Comparison of ENCODE assay signal across 10 cellular contexts in genomic region chr11:76823481-76824028, GRCh38. TPM values are rescaled to one million over a fixed set of nuclear protein-coding genes. Genes with fewer than 3 reads are reported as not detected.
DNase-seq lines count a peak whose midpoint lies in the region; TF ChIP-seq lines count a peak whose summit lies in the region.
"Had no signal": no experiment of that assay in that cellular context is flagged by ENCODE, and none has a peak within 500 bp of the region (broad histone marks: within the 10 kb centered on the region; RNA-seq: fewer than 3 reads in every experiment).

No MANE protein-coding gene starts in this region.

- peaks cover 18% of the 10 kb centered on the region for H3K9me3 Mint-ChIP-seq in nephron

- DNase-seq in CD1c-positive myeloid dendritic cell (ENCODE audit: extremely low spot score), result peak; percentile 86
- DNase-seq in OCI-M1 (lab: John Stamatoyannopoulos, UW), result peak; percentile 81
- peak; percentile 56 for DNase-seq in epithelial cell of proximal tubule (ENCODE audit: low read depth)
- no peak for DNase-seq in NCI-H526 treated with DMSO at 0.1 percent for 48 hours (lab: John Stamatoyannopoulos, UW)
- DNase-seq in NCI-H2029 (lab: John Stamatoyannopoulos, UW), result no peak
- DNase-seq in NK-92 (lab: John Stamatoyannopoulos, UW; ENCODE audit: unreplicated experiment), result no peak
- no peak for DNase-seq in RPMI8226
- DNase-seq: activated CD4-positive, CD25-positive, alpha-beta regulatory T cell treated with anti-CD3 and anti-CD28 coated beads, Interleukin-2, amount 50 U/mL, for 72 hours; hypothalamus had no signal

- no peak overlapping the region for H3K4me3 ChIP-seq in epithelial cell of proximal tubule (ENCODE audit: low read depth, low read length)

- H3K27me3 Mint-ChIP-seq in nephron (ENCODE audit: low read depth), result no peaks in the 10 kb centered on the region

- peaks cover 7% of the 10 kb centered on the region for H3K36me3 Mint-ChIP-seq in nephron (ENCODE audit: low read depth)

- no peak overlapping the region for H3K4me3 Mint-ChIP-seq in nephron

- H3K27ac Mint-ChIP-seq in nephron, result peak overlapping the region; percentile 7 to 61 (median 23)

- TF ChIP-seq CTCF in epithelial cell of proximal tubule (conservative IDR thresholded peaks at IDR 0.05; ENCODE audit: low read depth, low read length) (no peak), nephron (IDR thresholded peaks at IDR 0.05; ENCODE audit: unreplicated experiment in 3 of 3) (no peak)

- H3K4me1 Mint-ChIP-seq in nephron, result no peaks in the 10 kb centered on the region

RNA-seq across cellular contexts. Expression of gene ACER3, which starts 37.2 kb away (rescaled TPM):
- 10.6 and 11.4 TPM in 2 replicates for total RNA-seq in epithelial cell of proximal tubule

RNA-seq across cellular contexts. Expression of gene TSKU, which starts 40.4 kb away (rescaled TPM):
- 18.3 and 23.4 TPM in 2 replicates for total RNA-seq in epithelial cell of proximal tubule

Comparison
In these comparisons a context has a peak if more than half of its experiments do, and no peak if none do; other contexts are left out.
1. DNase-seq: peak in CD1c-positive myeloid dendritic cell (single experiment), OCI-M1 (single experiment) and epithelial cell of proximal tubule (single experiment); none in NCI-H526 treated with DMSO at 0.1 percent for 48 hours (single experiment), NCI-H2029 (single experiment), NK-92 (single experiment) and RPMI8226 (single experiment).